ENCODE assay signal across 8 cellular contexts in genomic region chr19:13169769-13170168, GRCh38. TPM values are rescaled to one million over a fixed set of nuclear protein-coding genes. Genes with fewer than 3 reads are reported as not detected.
DNase-seq lines count a peak whose midpoint lies in the region; ATAC-seq and TF ChIP-seq lines count a peak whose summit lies in the region.
"Had no signal": no experiment of that assay in that cellular context is flagged by ENCODE, and none has a peak within 500 bp of the region (broad histone marks: within the 10 kb centered on the region; RNA-seq: fewer than 3 reads in every experiment).

No MANE protein-coding gene starts in this region.

- H3K9ac ChIP-seq in GM23248 (peak overlapping the region; percentile 48; the same call in 1 of the 2 replicates), mesendoderm (ENCODE audit: low read length) (no peak overlapping the region)
- H3K9ac ChIP-seq: parathyroid adenoma had no signal

- 40 to 49% methylated on average over 5 of the region's 5 CpGs for WGBS in GM23248 (ENCODE audit: low coverage in 1 of 2, low lambda C conversion rate in 2 of 2, missing lambda C conversion rate in 2 of 2), 2 experiments
- WGBS in esophagus, 2 donors = 50 to 56% methylated on average over 5 of the region's 5 CpGs
- 76 to 93% (median 81%) methylated on average over 5 of the region's 5 CpGs for WGBS in spleen, 5 donors
- WGBS in mesendoderm (ENCODE audit: extremely low coverage, insufficient coverage, low lambda C conversion rate) = no CpG with 5 or more reads among the region's 5 CpGs

- H2BK15ac ChIP-seq in mesendoderm (replicated peaks; ENCODE audit: low read depth) = no peak overlapping the region

- H3K9me3 ChIP-seq in GM23248 (ENCODE audit: low read depth) (no peaks in the 10 kb centered on the region), esophagus (ENCODE audit: control insufficient read depth in 2 of 2, insufficient read depth in 1 of 2, low read depth in 1 of 2, low read length in 1 of 2) (no peaks in the 10 kb centered on the region), spleen (no peaks in the 10 kb centered on the region)

- no peak overlapping the region for H4K5ac ChIP-seq in mesendoderm (ENCODE audit: low read length)

- H3K36me3 ChIP-seq in GM23248 (ENCODE audit: low read depth) = no peaks in the 10 kb centered on the region
- H3K36me3 ChIP-seq in esophagus (ENCODE audit: control insufficient read depth in 2 of 2, insufficient read depth in 2 of 2, low read length in 1 of 2) = no peaks in the 10 kb centered on the region
- H3K36me3 ChIP-seq in spleen = no peaks in the 10 kb centered on the region
- H3K36me3 ChIP-seq in mesendoderm (ENCODE audit: control insufficient read depth, insufficient read depth, low read length) = no peaks in the 10 kb centered on the region

- no peak for TF ChIP-seq CTCF in spleen (IDR thresholded peaks at IDR 0.05 in 8 of 11, conservative IDR thresholded peaks at IDR 0.05 in 3 of 11)

- no peak overlapping the region for H3K4ac ChIP-seq in mesendoderm (ENCODE audit: low read depth, low read length)

- H3K4me3 ChIP-seq in GM23248 (no peak overlapping the region), esophagus (ENCODE audit: low read depth in 1 of 2, low read length in 2 of 2) (no peak overlapping the region), spleen (no peak overlapping the region), mesendoderm (ENCODE audit: low read length) (no peak overlapping the region)

- no peak overlapping the region for H3K56ac ChIP-seq in mesendoderm (ENCODE audit: low read length)

- no peak for ATAC-seq in HG02798 (IDR thresholded peaks at IDR 0.05; ENCODE audit: poor library complexity, unreplicated experiment)

- no peak overlapping the region for H4K8ac ChIP-seq in mesendoderm (ENCODE audit: low read depth, low read length)

- H2BK5ac ChIP-seq in mesendoderm (ENCODE audit: low read length) = no peak overlapping the region

- intact Hi-C loops in spleen (cut with DNase I; ENCODE audit: low total_unique reads) = no loop called here

- no peaks in the 10 kb centered on the region for H4K20me1 ChIP-seq in GM23248 (ENCODE audit: insufficient read depth)

- no peak overlapping the region for H3K23ac ChIP-seq in mesendoderm (ENCODE audit: low read length)

- H3K4me2 ChIP-seq in GM23248 (ENCODE audit: unreplicated experiment) (peak overlapping the region; percentile 21), mesendoderm (ENCODE audit: low read length) (no peak overlapping the region)

- H3K27ac ChIP-seq in GM23248 (peak overlapping the region; percentile 93), esophagus (ENCODE audit: low read depth in 2 of 2, low read length in 1 of 2) (peak overlapping the region; percentile 76 to 98), spleen (peak overlapping the region; percentile 90 to 97 (median 94)), mesendoderm (ENCODE audit: low read depth, low read length) (no peak overlapping the region)

- H3K9me2 ChIP-seq in GM23248 (ENCODE audit: insufficient read depth) = no peaks in the 10 kb centered on the region

- in situ Hi-C loops in GM23248 (cut with MboI) = no loop called here

- H2BK120ac ChIP-seq in mesendoderm (ENCODE audit: low read depth, low read length) = no peak overlapping the region

- no peak overlapping the region for H2AK5ac ChIP-seq in mesendoderm (ENCODE audit: low read length)

- H3K79me2 ChIP-seq in GM23248 (ENCODE audit: insufficient read depth) = no peaks in the 10 kb centered on the region
- no peaks in the 10 kb centered on the region for H3K79me2 ChIP-seq in mesendoderm (ENCODE audit: control insufficient read depth, insufficient read depth, low read length)
- H3K79me2 ChIP-seq: parathyroid adenoma had no signal

- H3K4me1 ChIP-seq in GM23248 (ENCODE audit: insufficient read depth) (peaks cover 52% of the 10 kb centered on the region), esophagus (ENCODE audit: control insufficient read depth in 2 of 2, insufficient read depth in 2 of 2, low read length in 1 of 2) (peaks cover 11 to 19% of the 10 kb centered on the region in 2 donors), spleen (peaks cover 57 to 99% (median 87%) of the 10 kb centered on the region in 6 donors), mesendoderm (ENCODE audit: control insufficient read depth, low read depth, low read length) (peaks cover 10% of the 10 kb centered on the region)

- no peak overlapping the region for H3K18ac ChIP-seq in mesendoderm (ENCODE audit: low read length)

- DNase-seq in GM23248 (peak; percentile 89), RKO (ENCODE audit: low spot score) (peak; percentile 44), spleen (no peak), mesendoderm (no peak)
- no peak for DNase-seq in activated CD4-positive, alpha-beta T cell treated with anti-CD3 and anti-CD28 coated beads, Interleukin-2, amount 50 U/mL, for 1 hour

- H3K27me3 ChIP-seq in GM23248 (replicated peaks; ENCODE audit: insufficient read depth) (no peaks in the 10 kb centered on the region), esophagus (ENCODE audit: control insufficient read depth in 1 of 2, insufficient read depth in 2 of 2, low read length in 2 of 2) (no peaks in the 10 kb centered on the region), spleen (replicated peaks in 1 of 7) (no peaks in the 10 kb centered on the region), mesendoderm (ENCODE audit: insufficient read depth, low read length, poor library complexity) (no peaks in the 10 kb centered on the region)

- peaks cover 50% of the 10 kb centered on the region for H3F3A ChIP-seq in GM23248 (ENCODE audit: insufficient read depth)

- H2AFZ ChIP-seq in GM23248 = no peak overlapping the region
- H2AFZ ChIP-seq: parathyroid adenoma had no signal

- no peaks in the 10 kb centered on the region for H3K79me1 ChIP-seq in mesendoderm (ENCODE audit: low read length)

- TF ChIP-seq POLR2A in spleen (IDR thresholded peaks at IDR 0.05) = no peak

RNA-seq across cellular contexts. Expression of gene IER2, which starts 19.6 kb away (rescaled TPM):
- 27.8 and 30.4 TPM in 2 replicates for total RNA-seq in GM23248 (2014; rRNA removed; shearing (Covaris generic))
- polyA plus RNA-seq in GM23248 (2016; fragmentation: Nextera tagmentation; extraction: Ambion mirVana) (84.0 and 88.6 TPM in 2 replicates), esophagus (100 to 1,000 TPM in 1 of 2 donors, 10 to 100 TPM in 1; 52.1 to 101 TPM), spleen (10 to 100 TPM; 56.7 to 92.2 (median 76.6) TPM)
- total RNA-seq in spleen = 100 to 1,000 TPM in 4 of 7 donors, 10 to 100 TPM in 3; 59.7 to 131 (median 104) TPM
- polyA plus RNA-seq in mesendoderm (2013, experiment 1 of 2) = 75.2 TPM
- polyA plus RNA-seq in mesendoderm (2013, experiment 2 of 2) = 77.2 TPM

RNA-seq across cellular contexts. Expression of gene STX10, which starts 19.6 kb away (rescaled TPM):
- total RNA-seq in GM23248 (2014; rRNA removed; shearing (Covaris generic)) = 56.4 and 80.5 TPM in 2 replicates
- polyA plus RNA-seq in GM23248 (2016; fragmentation: Nextera tagmentation; extraction: Ambion mirVana) (55.6 and 62.4 TPM in 2 replicates), esophagus (10 to 100 TPM; 75.1 to 76.0 TPM), spleen (10 to 100 TPM; 78.3 to 98.0 (median 93.7) TPM)
- 10 to 100 TPM; 43.8 to 89.5 (median 55.8) TPM for total RNA-seq in spleen
- 30.2 TPM for polyA plus RNA-seq in mesendoderm (2013, experiment 1 of 2)
- 29.9 TPM for polyA plus RNA-seq in mesendoderm (2013, experiment 2 of 2)

RNA-seq across cellular contexts. Expression of gene NACC1, which starts 51.7 kb away (rescaled TPM):
- total RNA-seq in GM23248 (2014; rRNA removed; shearing (Covaris generic)) = 104 and 105 TPM in 2 replicates
- polyA plus RNA-seq in GM23248 (2016; fragmentation: Nextera tagmentation; extraction: Ambion mirVana) (1.4 and 2.6 TPM in 2 replicates), esophagus (10 to 100 TPM; 19.5 to 39.4 TPM), spleen (10 to 100 TPM in 1 of 3 donors, 1 to 10 TPM in 2; 5.5 to 32.8 (median 7.1) TPM)
- total RNA-seq in spleen = 10 to 100 TPM; 22.0 to 47.0 (median 37.7) TPM
- polyA plus RNA-seq in mesendoderm (2013, experiment 1 of 2) = 210 TPM
- polyA plus RNA-seq in mesendoderm (2013, experiment 2 of 2) = 205 TPM

RNA-seq across cellular contexts. Expression of gene TRMT1, which starts 53.2 kb away (rescaled TPM):
- 30.4 and 33.0 TPM in 2 replicates for total RNA-seq in GM23248 (2014; rRNA removed; shearing (Covaris generic))
- polyA plus RNA-seq in GM23248 (2016; fragmentation: Nextera tagmentation; extraction: Ambion mirVana) = 27.0 and 31.8 TPM in 2 replicates
- 10 to 100 TPM; 34.0 to 59.5 TPM for polyA plus RNA-seq in esophagus
- 10 to 100 TPM; 27.7 to 72.8 (median 37.5) TPM for total RNA-seq in spleen
- polyA plus RNA-seq in spleen = 100 to 1,000 TPM in 2 of 3 donors, 10 to 100 TPM in 1; 76.2 to 109 (median 107) TPM
- 67.9 TPM for polyA plus RNA-seq in mesendoderm (2013, experiment 1 of 2)
- polyA plus RNA-seq in mesendoderm (2013, experiment 2 of 2) = 70.6 TPM

Comparison
In these comparisons a context has a peak if more than half of its experiments do, and no peak if none do; other contexts are left out.
1. DNase-seq: peak in GM23248 (single experiment) and RKO (single experiment); none in spleen (single experiment), mesendoderm (single experiment) and activated CD4-positive, alpha-beta T cell treated with anti-CD3 and anti-CD28 coated beads, Interleukin-2, amount 50 U/mL, for 1 hour (single experiment).